Comparison of ENCODE assay signal across 12 cellular contexts in genomic region chr16:85716016-85716679, GRCh38. TPM values are rescaled to one million over a fixed set of nuclear protein-coding genes. Genes with fewer than 3 reads are reported as not detected.
DNase-seq lines count a peak whose midpoint lies in the region; ATAC-seq, FAIRE-seq and TF ChIP-seq lines count a peak whose summit lies in the region.
"Had no signal": no experiment of that assay in that cellular context is flagged by ENCODE, and none has a peak within 500 bp of the region (broad histone marks: within the 10 kb centered on the region; RNA-seq: fewer than 3 reads in every experiment).

No MANE protein-coding gene starts in this region.

- no peak overlapping the region for H3K4me3 Mint-ChIP-seq in stimulated activated effector memory CD8-positive, alpha-beta T cell treated with anti-CD3 and anti-CD28 coated beads, Interleukin-12 subunit alpha, Interleukin-12 subunit beta, amount 100 ng/mL, for 72 hours
- H3K4me3 Mint-ChIP-seq: T-helper 2 cell treated with Interferon-gamma antibody and Interleukin-4, amounts not matched to agents 5 μg/mL and 100 μg/mL, for 36 hours had no signal

- H3K9me3 ChIP-seq in HUES6 (ENCODE audit: control insufficient read depth, insufficient read depth, low read depth, low read length) = peaks cover 11% of the 10 kb centered on the region
- no peaks in the 10 kb centered on the region; the same call in 2 of the 3 replicates for H3K9me3 ChIP-seq in GM12878 (replicated peaks; ENCODE audit: control insufficient read depth, insufficient read depth, low read length)
- H3K9me3 ChIP-seq in mesenchymal stem cell (ENCODE audit: control insufficient read depth, low read length) = peaks cover 10% of the 10 kb centered on the region
- H3K9me3 ChIP-seq: BE2C had no signal

- ATAC-seq in GM12878 (no peak), HG02973 (IDR thresholded peaks at IDR 0.05; ENCODE audit: unreplicated experiment) (no peak), HG02623 (IDR thresholded peaks at IDR 0.05; ENCODE audit: unreplicated experiment) (no peak)
- ATAC-seq in stimulated activated effector memory CD8-positive, alpha-beta T cell treated with anti-CD3 and anti-CD28 coated beads, Interleukin-12 subunit alpha, Interleukin-12 subunit beta, amount 100 ng/mL, for 72 hours = no peak
- ATAC-seq: left lung had no signal

- no peak overlapping the region for H2BK5ac ChIP-seq in mesenchymal stem cell (ENCODE audit: low read depth, low read length, poor library complexity, severe bottlenecking)

- SMC1A ChIA-PET in GM12878 (lab: Charles Lee; ENCODE audit: uncharacterized antibody, unreplicated experiment) = interaction anchor here (0.6 to 1.8 kb wide), 4 partner anchors 30 to 56 kb away, joined by 3 to 6 read pairs (median 4); no protein-coding TSS in a partner anchor

- H3K4me3 ChIP-seq in HUES6 (ENCODE audit: low read depth, low read length) (peak overlapping the region; percentile 47), GM12878 (no peak overlapping the region), mesenchymal stem cell (ENCODE audit: insufficient read depth in 1 of 2, low read depth in 1 of 2, low read length in 2 of 2) (peak overlapping the region in 1 of 2 experiments; percentile 11)
- H3K4me3 ChIP-seq: left lung had no signal

- no peak for FAIRE-seq in GM12878 (lab: Jason Lieb, UNC)

- no peaks in the 10 kb centered on the region for H3K79me1 ChIP-seq in mesenchymal stem cell (replicated peaks; ENCODE audit: low read length, poor library complexity, severe bottlenecking)

- H2BK120ac ChIP-seq in mesenchymal stem cell (ENCODE audit: low read depth, low read length) = no peak overlapping the region

- POLR2A ChIA-PET in GM12878 (lab: Charles Lee) = no interaction called here

- H3K9ac ChIP-seq in HUES6 (ENCODE audit: low read length) (peak overlapping the region; percentile 24), GM12878 (ENCODE audit: control insufficient read depth, insufficient read depth, low read length) (no peak overlapping the region), mesenchymal stem cell (ENCODE audit: low read length) (no peak overlapping the region)

- RAD21 ChIA-PET in GM12878 (lab: Charles Lee; ENCODE audit: unreplicated experiment) = interaction anchor here (0.6 to 1.3 kb wide), 3 partner anchors 44 to 368 kb away, joined by 3 to 4 read pairs (median 3); no protein-coding TSS in a partner anchor

- TF ChIP-seq POLR2A in GM12878 (IDR thresholded peaks at IDR 0.05; ENCODE audit: low read depth, low read length) = no peak

- H4K8ac ChIP-seq in mesenchymal stem cell (ENCODE audit: low read length) = peak overlapping the region; percentile 78

- no peak overlapping the region for H2BK15ac ChIP-seq in mesenchymal stem cell (ENCODE audit: low read depth, poor library complexity, severe bottlenecking)

- BruUV-seq in GM12878 (replicated peaks; lab: Mats Ljungman, UMichigan) = no TSS peak

- intact Hi-C loops in GM12878 (cut with micrococcal nuclease; ENCODE audit: unreplicated experiment) = loop anchor here (5.0 to 10.0 kb wide), 4 partner anchors 39 to 321 kb away; no protein-coding TSS in a partner anchor

- no peaks in the 10 kb centered on the region for H3K79me2 ChIP-seq in GM12878 (ENCODE audit: control insufficient read depth, insufficient read depth, low read length)

- H3K27me3 ChIP-seq in HUES6 (ENCODE audit: control insufficient read depth, insufficient read depth, low read length) (peaks cover 16% of the 10 kb centered on the region; the same call in 1 of the 2 replicates), GM12878 (replicated peaks in 1 of 2; ENCODE audit: control insufficient read depth in 2 of 2, insufficient read depth in 2 of 2, low read length in 1 of 2) (no peaks in the 10 kb centered on the region), mesenchymal stem cell (ENCODE audit: control insufficient read depth in 1 of 2, insufficient read depth in 1 of 2, low read length in 2 of 2) (peaks cover 34 to 59% of the 10 kb centered on the region in 2 experiments)
- H3K27me3 ChIP-seq: BE2C had no signal

- H3K4me1 Mint-ChIP-seq in stimulated activated effector memory CD8-positive, alpha-beta T cell treated with anti-CD3 and anti-CD28 coated beads, Interleukin-12 subunit alpha, Interleukin-12 subunit beta, amount 100 ng/mL, for 72 hours = peaks cover 12% of the 10 kb centered on the region

- peaks cover 2% of the 10 kb centered on the region for H3K9me3 Mint-ChIP-seq in stimulated activated effector memory CD8-positive, alpha-beta T cell treated with anti-CD3 and anti-CD28 coated beads, Interleukin-12 subunit alpha, Interleukin-12 subunit beta, amount 100 ng/mL, for 72 hours
- H3K9me3 Mint-ChIP-seq: T-helper 2 cell treated with Interferon-gamma antibody and Interleukin-4, amounts not matched to agents 5 μg/mL and 100 μg/mL, for 36 hours had no signal

- no peak for DNase-seq in GM12878 (ENCODE audit: low read depth, low spot score)
- no peak for DNase-seq in mesenchymal stem cell
- DNase-seq in stimulated activated effector memory CD8-positive, alpha-beta T cell treated with anti-CD3 and anti-CD28 coated beads, Interleukin-12 subunit alpha, Interleukin-12 subunit beta, amount 100 ng/mL, for 72 hours (ENCODE audit: low spot score in 2 of 2) = no peak
- DNase-seq in DMS79 (lab: John Stamatoyannopoulos, UW) = no peak
- DNase-seq: effector CD4-positive, alpha-beta T cell; left lung had no signal

- no peak overlapping the region for H3K23ac ChIP-seq in mesenchymal stem cell (ENCODE audit: low read length in 2 of 2)

- 36% methylated on average over 8 of the region's 9 CpGs for WGBS in GM12878 (ENCODE audit: insufficient coverage, insufficient replicate concordance, low lambda C conversion rate, missing lambda C conversion rate)
- WGBS in mesenchymal stem cell = 17% methylated on average over 7 of the region's 9 CpGs

- TF ChIP-seq RAD21 in GM12878 (IDR thresholded peaks at IDR 0.05; ENCODE audit: insufficient read depth, low read depth, low read length) = no peak

- H4K91ac ChIP-seq in mesenchymal stem cell (ENCODE audit: low read length) = no peak overlapping the region

- H3K4ac ChIP-seq in mesenchymal stem cell (ENCODE audit: low read depth in 1 of 2, low read length in 2 of 2) = no peak overlapping the region

- in situ Hi-C loops in GM12878 (cut with MboI) = loop anchor here (5.0 kb wide), 1 partner anchor 59 kb away; no protein-coding TSS in a partner anchor

- H2AFZ ChIP-seq in GM12878 (ENCODE audit: control insufficient read depth, low read depth, low read length) (no peak overlapping the region), mesenchymal stem cell (ENCODE audit: low read depth, low read length) (no peak overlapping the region)

- TF ChIP-seq CTCF in GM12878 (IDR thresholded peaks at IDR 0.05 in 2 of 3, conservative IDR thresholded peaks at IDR 0.05 in 1 of 3; ENCODE audit: control insufficient read depth in 2 of 3, extremely low read depth in 1 of 3, insufficient read depth in 1 of 3, low read depth in 3 of 3, low read length in 3 of 3) = no peak

- peaks cover 3% of the 10 kb centered on the region; the same call in 1 of the 2 replicates for H3K36me3 ChIP-seq in HUES6 (ENCODE audit: control insufficient read depth, insufficient read depth, low read length)
- no peaks in the 10 kb centered on the region for H3K36me3 ChIP-seq in GM12878 (ENCODE audit: control insufficient read depth in 2 of 2, insufficient read depth in 2 of 2, low read length in 1 of 2)
- no peaks in the 10 kb centered on the region for H3K36me3 ChIP-seq in mesenchymal stem cell (ENCODE audit: control insufficient read depth in 1 of 2, insufficient read depth in 2 of 2, low read depth in 1 of 2, low read length in 2 of 2)
- H3K36me3 ChIP-seq: BE2C, left lung had no signal

- H3K4me1 ChIP-seq in HUES6 (ENCODE audit: control insufficient read depth, insufficient read depth, low read length) (peaks cover 23% of the 10 kb centered on the region), GM12878 (ENCODE audit: control insufficient read depth, insufficient read depth, low read length) (no peaks in the 10 kb centered on the region), mesenchymal stem cell (ENCODE audit: control insufficient read depth, insufficient read depth, low read depth, low read length) (peaks cover 7% of the 10 kb centered on the region)

- no peak overlapping the region for H2AK5ac ChIP-seq in mesenchymal stem cell (ENCODE audit: low read length, severe bottlenecking)

- no peak overlapping the region for H3K4me2 ChIP-seq in GM12878 (ENCODE audit: control insufficient read depth, insufficient read depth)
- no peak overlapping the region for H3K4me2 ChIP-seq in mesenchymal stem cell (ENCODE audit: low read length, poor library complexity, severe bottlenecking)

- peak overlapping the region; percentile 15 to 75 for H3K18ac ChIP-seq in mesenchymal stem cell (ENCODE audit: low read depth in 1 of 2, low read length in 2 of 2)

- no peak for TF ChIP-seq EP300 in GM12878 (IDR thresholded peaks at IDR 0.05; ENCODE audit: borderline replicate concordance in 1 of 2, control insufficient read depth in 1 of 2, low read depth in 2 of 2, low read length in 2 of 2)

- H3K27ac Mint-ChIP-seq in stimulated activated effector memory CD8-positive, alpha-beta T cell treated with anti-CD3 and anti-CD28 coated beads, Interleukin-12 subunit alpha, Interleukin-12 subunit beta, amount 100 ng/mL, for 72 hours = peak overlapping the region; percentile 67
- H3K27ac Mint-ChIP-seq: activated T-helper 2 cell treated with anti-CD3 and anti-CD28 coated beads, Interferon-gamma antibody, Interleukin-2, Interleukin-4, amounts not matched to agents 10 μg/mL and 5 μg/mL and 100 μg/mL, durations not matched to agents 14 hours and 24 hours and 36 hours; T-helper 2 cell treated with Interferon-gamma antibody and Interleukin-4, amounts not matched to agents 5 μg/mL and 100 μg/mL, for 36 hours had no signal

- no peak overlapping the region for H3K14ac ChIP-seq in mesenchymal stem cell (ENCODE audit: low read length in 2 of 2)

- H3K36me3 Mint-ChIP-seq in stimulated activated effector memory CD8-positive, alpha-beta T cell treated with anti-CD3 and anti-CD28 coated beads, Interleukin-12 subunit alpha, Interleukin-12 subunit beta, amount 100 ng/mL, for 72 hours = no peaks in the 10 kb centered on the region

- H2BK12ac ChIP-seq in mesenchymal stem cell (ENCODE audit: low read length in 2 of 2) = no peak overlapping the region

- CTCF ChIA-PET in GM12878 (lab: Yijun Ruan, JAX) = interaction anchor here (0.6 to 6.4 kb wide), 15 partner anchors 27 to 601 kb away, joined by 3 to 36 read pairs (median 4); partner anchors contain the start of gene GINS2

- no peaks in the 10 kb centered on the region for H4K20me1 ChIP-seq in GM12878 (ENCODE audit: control insufficient read depth, insufficient read depth)

- H3K27ac ChIP-seq in HUES6 (ENCODE audit: low read depth, low read length) (no peak overlapping the region), GM12878 (ENCODE audit: control insufficient read depth, insufficient read depth) (no peak overlapping the region), mesenchymal stem cell (ENCODE audit: low read length, poor library complexity, severe bottlenecking) (no peak overlapping the region)
- H3K27ac ChIP-seq: left lung had no signal

RNA-seq across cellular contexts. Expression of gene GINS2, which starts 27.4 kb away (rescaled TPM):
- total RNA-seq in GM12878 (2013; cell fraction: nucleolus; rRNA removed) = 18.0 and 20.1 TPM in 2 replicates
- total RNA-seq in GM12878 (2014; rRNA removed) = 42.7 and 46.4 TPM in 2 replicates
- 43.5 and 45.4 TPM in 2 replicates for total RNA-seq in GM12878 (2014; rRNA removed; fragmentation: Illumina TruSeq; extraction: Trizol)
- total RNA-seq in GM12878 (2021) = 61.2 and 67.9 TPM in 2 replicates
- 15.7 TPM for polyA plus RNA-seq in GM12878 (2011; ENCODE audit: low read depth)
- polyA plus RNA-seq in GM12878 (2011; rRNA removed) = 52.8 and 68.5 TPM in 2 replicates
- polyA plus RNA-seq in GM12878 (2011; cell fraction: cytosol; rRNA removed) = 47.5 and 48.9 TPM in 2 replicates
- polyA plus RNA-seq in GM12878 (2011; cell fraction: nucleus; rRNA removed) = 25.6 and 26.6 TPM in 2 replicates
- polyA plus RNA-seq in GM12878 (2012) = 17.7 and 21.8 TPM in 2 replicates
- polyA plus RNA-seq in GM12878 (2014; fragmentation: Illumina TruSeq; extraction: Trizol) = 48.8 and 55.5 TPM in 2 replicates
- polyA plus RNA-seq in GM12878 (2014; fragmentation: Nextera tagmentation; extraction: Ambion mirVana) = 10 to 100 TPM; 69.4 to 90.8 TPM
- polyA plus RNA-seq in GM12878 (2014; rRNA removed) = 41.4 and 45.2 TPM in 2 replicates
- 10 to 100 TPM; 74.0 to 74.9 TPM for polyA plus RNA-seq in GM12878 (2016; fragmentation: Nextera tagmentation; extraction: Ambion mirVana)
- polyA minus RNA-seq in GM12878 (2011; rRNA and poly(A)+ RNA removed) = 22.9 and 26.8 TPM in 2 replicates
- 10.2 and 13.0 TPM in 2 replicates for polyA minus RNA-seq in GM12878 (2011; cell fraction: cytosol; rRNA and poly(A)+ RNA removed)
- 9.3 and 10.8 TPM in 2 replicates for polyA minus RNA-seq in GM12878 (2011; cell fraction: nucleus; rRNA and poly(A)+ RNA removed)
- 2.4 TPM for polyA plus RNA-seq in mesenchymal stem cell (2013, experiment 1 of 2)
- polyA plus RNA-seq in mesenchymal stem cell (2013, experiment 2 of 2) = 2.2 TPM

RNA-seq across cellular contexts. Expression of gene C16orf74, which starts 34.7 kb away (rescaled TPM):
- 5.8 and 6.9 TPM in 2 replicates for total RNA-seq in GM12878 (2013; cell fraction: nucleolus; rRNA removed)
- 9.3 and 9.8 TPM in 2 replicates for total RNA-seq in GM12878 (2014; rRNA removed)
- total RNA-seq in GM12878 (2014; rRNA removed; fragmentation: Illumina TruSeq; extraction: Trizol) = 6.8 and 7.7 TPM in 2 replicates
- total RNA-seq in GM12878 (2021) = 12.8 and 13.1 TPM in 2 replicates
- 2.1 TPM for polyA plus RNA-seq in GM12878 (2011; ENCODE audit: low read depth)
- polyA plus RNA-seq in GM12878 (2011; rRNA removed) = 0.17 and 0.23 TPM in 2 replicates
- polyA plus RNA-seq in GM12878 (2011; cell fraction: cytosol; rRNA removed) = 0.74 and 0.85 TPM in 2 replicates
- polyA plus RNA-seq in GM12878 (2011; cell fraction: nucleus; rRNA removed) = 0.30 and 0.41 TPM in 2 replicates
- polyA plus RNA-seq in GM12878 (2012) = 5.9 and 8.1 TPM in 2 replicates
- polyA plus RNA-seq in GM12878 (2014; fragmentation: Illumina TruSeq; extraction: Trizol) = 1.6 and 5.8 TPM in 2 replicates
- 1 to 10 TPM in 1 of 2 experiments, under 1 TPM in 1; 0.72 to 2.5 TPM for polyA plus RNA-seq in GM12878 (2014; fragmentation: Nextera tagmentation; extraction: Ambion mirVana)
- 17.5 and 20.1 TPM in 2 replicates for polyA plus RNA-seq in GM12878 (2014; rRNA removed)
- polyA plus RNA-seq in GM12878 (2016; fragmentation: Nextera tagmentation; extraction: Ambion mirVana) = 1 to 10 TPM; 5.7 to 7.9 TPM
- not detected in 2 replicates for polyA minus RNA-seq in GM12878 (2011; rRNA and poly(A)+ RNA removed)
- polyA minus RNA-seq in GM12878 (2011; cell fraction: cytosol; rRNA and poly(A)+ RNA removed) = not detected in 2 replicates
- polyA minus RNA-seq in GM12878 (2011; cell fraction: nucleus; rRNA and poly(A)+ RNA removed) = not detected in 2 replicates
- 6.1 TPM for polyA plus RNA-seq in mesenchymal stem cell (2013, experiment 1 of 2)
- 6.5 TPM for polyA plus RNA-seq in mesenchymal stem cell (2013, experiment 2 of 2)
- total RNA-seq: activated T-helper 2 cell treated with anti-CD3 and anti-CD28 coated beads, Interferon-gamma antibody, Interleukin-2, Interleukin-4, amounts not matched to agents 10 μg/mL and 5 μg/mL and 100 μg/mL, durations not matched to agents 14 hours and 24 hours and 36 hours had no signal
